Comparison of ENCODE assay signal across 16 cellular contexts in genomic region chr7:133794490-133794889, GRCh38.
DNase-seq lines count a peak whose midpoint lies in the region; ATAC-seq and FAIRE-seq lines count a peak whose summit lies in the region.
"Had no signal": no experiment of that assay in that cellular context is flagged by ENCODE, and none has a peak within 500 bp of the region (broad histone marks: within the 10 kb centered on the region; RNA-seq: fewer than 3 reads in every experiment).

No MANE protein-coding gene starts in this region.

- no peak overlapping the region for H3K4me3 Mint-ChIP-seq in stimulated activated effector memory CD8-positive, alpha-beta T cell treated with anti-CD3 and anti-CD28 coated beads, Interleukin-12 subunit alpha, Interleukin-12 subunit beta, amount 100 ng/mL, for 72 hours
- H3K4me3 Mint-ChIP-seq: activated naive CD8-positive, alpha-beta T cell treated with anti-CD3 and anti-CD28 coated beads for 36 hours; activated T-cell treated with anti-CD3 and anti-CD28 coated beads, Interleukin-2, amount 50 U/mL, for 24 hours; immature natural killer cell had no signal

- DNase-seq in NCI-H345 (lab: John Stamatoyannopoulos, UW) (peak; percentile 60), NCI-H345 treated with DMSO at 0.1 percent for 48 hours (lab: John Stamatoyannopoulos, UW; ENCODE audit: unreplicated experiment) (no peak), Kasumi-1 (lab: John Stamatoyannopoulos, UW) (peak; percentile 6 to 30), NCI-H69 (lab: John Stamatoyannopoulos, UW) (peak; percentile 97), left ventricle myocardium superior (no peak), Ammon's horn (ENCODE audit: low spot score) (no peak), GM19239 (ENCODE audit: insufficient read length, low spot score) (no peak)
- DNase-seq in stimulated activated effector memory CD8-positive, alpha-beta T cell treated with anti-CD3 and anti-CD28 coated beads, Interleukin-12 subunit alpha, Interleukin-12 subunit beta, amount 100 ng/mL, for 72 hours (ENCODE audit: low spot score in 2 of 2) = no peak
- DNase-seq: activated naive CD8-positive, alpha-beta T cell treated with anti-CD3 and anti-CD28 coated beads for 36 hours; activated T-cell treated with anti-CD3 and anti-CD28 coated beads, Interleukin-2, amount 50 U/mL, for 24 hours; GDM1; immature natural killer cell; mesendoderm; SHP77 treated with DMSO at 0.1 percent for 48 hours; stimulated activated CD4-positive, alpha-beta T cell treated with anti-CD3 and anti-CD28 coated beads, Interleukin-4, amount 100 ng/mL, for 1 hour had no signal

- no peaks in the 10 kb centered on the region for H3K36me3 Mint-ChIP-seq in stimulated activated effector memory CD8-positive, alpha-beta T cell treated with anti-CD3 and anti-CD28 coated beads, Interleukin-12 subunit alpha, Interleukin-12 subunit beta, amount 100 ng/mL, for 72 hours

- H3K4me1 Mint-ChIP-seq in stimulated activated effector memory CD8-positive, alpha-beta T cell treated with anti-CD3 and anti-CD28 coated beads, Interleukin-12 subunit alpha, Interleukin-12 subunit beta, amount 100 ng/mL, for 72 hours = no peaks in the 10 kb centered on the region
- H3K4me1 Mint-ChIP-seq: activated naive CD8-positive, alpha-beta T cell treated with anti-CD3 and anti-CD28 coated beads for 36 hours; immature natural killer cell had no signal

- H3K27ac Mint-ChIP-seq in stimulated activated effector memory CD8-positive, alpha-beta T cell treated with anti-CD3 and anti-CD28 coated beads, Interleukin-12 subunit alpha, Interleukin-12 subunit beta, amount 100 ng/mL, for 72 hours = no peak overlapping the region
- H3K27ac Mint-ChIP-seq: activated naive CD8-positive, alpha-beta T cell treated with anti-CD3 and anti-CD28 coated beads for 36 hours; activated T-cell treated with anti-CD3 and anti-CD28 coated beads, Interleukin-2, amount 50 U/mL, for 24 hours; immature natural killer cell had no signal

- H3K9me3 Mint-ChIP-seq in stimulated activated effector memory CD8-positive, alpha-beta T cell treated with anti-CD3 and anti-CD28 coated beads, Interleukin-12 subunit alpha, Interleukin-12 subunit beta, amount 100 ng/mL, for 72 hours = no peaks in the 10 kb centered on the region
- H3K9me3 Mint-ChIP-seq: activated naive CD8-positive, alpha-beta T cell treated with anti-CD3 and anti-CD28 coated beads for 36 hours; activated T-cell treated with anti-CD3 and anti-CD28 coated beads, Interleukin-2, amount 50 U/mL, for 24 hours; immature natural killer cell had no signal

- intact Hi-C loops in left ventricle myocardium superior (cut with micrococcal nuclease) = no loop called here

- no peak for FAIRE-seq in GM19239 (lab: Jason Lieb, UNC)

- ATAC-seq in left ventricle myocardium superior = peak; percentile 80
- no peak for ATAC-seq in stimulated activated effector memory CD8-positive, alpha-beta T cell treated with anti-CD3 and anti-CD28 coated beads, Interleukin-12 subunit alpha, Interleukin-12 subunit beta, amount 100 ng/mL, for 72 hours
- ATAC-seq: sciatic nerve had no signal

Comparison
In these comparisons a context has a peak if more than half of its experiments do, and no peak if none do; other contexts are left out.
1. DNase-seq: peak in NCI-H345 (single experiment), Kasumi-1 (2 of 2) and NCI-H69 (single experiment); none in NCI-H345 treated with DMSO at 0.1 percent for 48 hours (single experiment), left ventricle myocardium superior (single experiment), stimulated activated effector memory CD8-positive, alpha-beta T cell treated with anti-CD3 and anti-CD28 coated beads, Interleukin-12 subunit alpha, Interleukin-12 subunit beta, amount 100 ng/mL, for 72 hours (0 of 2), Ammon's horn (single experiment) and GM19239 (single experiment).